In the genomic region with DNA sequence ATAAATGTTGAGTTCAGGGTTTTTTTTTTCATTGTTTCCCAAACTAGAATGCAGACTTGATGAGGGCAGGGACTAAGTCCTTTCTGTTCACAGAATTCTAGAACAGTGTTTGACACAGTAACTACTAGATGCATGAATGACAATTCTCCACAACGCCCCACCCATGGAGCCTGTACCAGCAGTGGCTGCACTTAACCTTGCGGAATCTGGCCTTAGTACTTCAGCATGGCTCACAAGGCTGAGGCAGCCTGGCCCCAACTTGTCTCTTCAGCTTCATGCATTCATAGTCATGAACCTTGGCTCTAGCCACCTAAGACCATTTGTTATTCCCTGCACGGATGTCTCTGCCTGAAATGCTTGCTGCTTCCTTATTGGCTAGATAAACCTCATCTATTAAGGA, we compare ENCODE assay signal across 32 cellular contexts. TPM values are rescaled to one million over a fixed set of nuclear protein-coding genes. Genes with fewer than 3 reads are reported as not detected.
"Had no signal": no experiment of that assay in that cellular context is flagged by ENCODE, and none has a peak within 500 bp of the region (broad histone marks: within the 10 kb centered on the region; RNA-seq: fewer than 3 reads in every experiment).

No MANE protein-coding gene starts in this region.

- H3K9me3 ChIP-seq: esophagus muscularis mucosa, gastroesophageal sphincter, heart left ventricle, left lung, prostate gland, right atrium auricular region, sigmoid colon, testis, tibial nerve, upper lobe of left lung had no signal

- H3K4me3 Mint-ChIP-seq: endodermal cell; naive thymus-derived CD4-positive, alpha-beta T cell; nephron; stimulated activated memory B cell treated with anti-CD40 and anti-IgM and Interleukin-4, amounts not matched to agents 10 μg/mL and 1 μg/mL and 100 μg/mL, for 72 hours had no signal

- H2AFZ ChIP-seq: hepatocyte had no signal

- H3K4me3 ChIP-seq: esophagus muscularis mucosa, gastroesophageal sphincter, heart left ventricle, hepatocyte, left lung, prostate gland, right atrium auricular region, sigmoid colon, testis, tibial nerve, upper lobe of left lung had no signal

- H3K9me3 Mint-ChIP-seq: endodermal cell; nephron; stimulated activated memory B cell treated with anti-CD40 and anti-IgM and Interleukin-4, amounts not matched to agents 10 μg/mL and 1 μg/mL and 100 μg/mL, for 72 hours had no signal

- H3K27ac Mint-ChIP-seq: endodermal cell; naive thymus-derived CD4-positive, alpha-beta T cell; nephron; stimulated activated memory B cell treated with anti-CD40 and anti-IgM and Interleukin-4, amounts not matched to agents 10 μg/mL and 1 μg/mL and 100 μg/mL, for 72 hours had no signal

- DNase-seq: effector CD8-positive, alpha-beta T cell; endodermal cell; foreskin keratinocyte; heart left ventricle; left cardiac atrium; left lung; mesendoderm; midbrain; naive thymus-derived CD4-positive, alpha-beta T cell; nucleus accumbens; sigmoid colon; stimulated activated CD4-positive, alpha-beta T cell treated with anti-CD3 and anti-CD28 coated beads, Interleukin-4, amount 100 ng/mL, for 4 hours; stimulated activated naive CD8-positive, alpha-beta T cell treated with anti-CD3 and anti-CD28 coated beads, Interleukin-15, Interleukin-2, amounts not matched to agents 100 U/mL and 50 U/mL, for 24 hours; substantia nigra; testis; upper lobe of left lung had no signal

- H3K27me3 ChIP-seq: foreskin keratinocyte, heart left ventricle, hepatocyte, left lung, right atrium auricular region, sigmoid colon, testis, tibial nerve, upper lobe of left lung had no signal

- H3K27ac ChIP-seq: epithelial cell of prostate, esophagus muscularis mucosa, foreskin keratinocyte, gastroesophageal sphincter, heart left ventricle, hepatocyte, left lung, prostate gland, right atrium auricular region, sigmoid colon, testis, tibial nerve, upper lobe of left lung had no signal

- H3K36me3 ChIP-seq: gastroesophageal sphincter, prostate gland, right atrium auricular region, sigmoid colon, tibial nerve, upper lobe of left lung had no signal

- H3K4me1 ChIP-seq: foreskin keratinocyte, gastroesophageal sphincter, heart left ventricle, prostate gland, right atrium auricular region, testis had no signal

- H3K79me2 ChIP-seq: hepatocyte had no signal

- ATAC-seq: foreskin keratinocyte; gastroesophageal sphincter; heart left ventricle; left cardiac atrium; left lung; naive thymus-derived CD4-positive, alpha-beta T cell; stimulated activated memory B cell treated with anti-CD40 and anti-IgM and Interleukin-4, amounts not matched to agents 10 μg/mL and 1 μg/mL and 100 μg/mL, for 72 hours; stimulated activated naive CD8-positive, alpha-beta T cell treated with anti-CD3 and anti-CD28 coated beads, Interleukin-15, Interleukin-2, amounts not matched to agents 100 U/mL and 50 U/mL, for 24 hours had no signal

- H3K4me2 ChIP-seq: hepatocyte had no signal

- H3K27me3 Mint-ChIP-seq: stimulated activated memory B cell treated with anti-CD40 and anti-IgM and Interleukin-4, amounts not matched to agents 10 μg/mL and 1 μg/mL and 100 μg/mL, for 72 hours had no signal

RNA-seq across cellular contexts. Expression of gene MSGN1, which starts 29.5 kb away (rescaled TPM):
- total RNA-seq: endodermal cell; esophagus muscularis mucosa; fibroblast of lung; foreskin keratinocyte; gastroesophageal sphincter; heart left ventricle; hepatocyte; kidney epithelial cell; left cardiac atrium; left lung; lower leg skin; lung microvascular endothelial cell; mucosa of gallbladder; naive thymus-derived CD4-positive, alpha-beta T cell; osteocyte; prostate gland; right atrium auricular region; sigmoid colon; skeletal muscle tissue; testis; tibial nerve; upper lobe of left lung had no signal
- polyA plus RNA-seq: fibroblast of lung; foreskin keratinocyte; heart left ventricle; hepatocyte; naive thymus-derived CD4-positive, alpha-beta T cell had no signal
